In the genomic region with DNA sequence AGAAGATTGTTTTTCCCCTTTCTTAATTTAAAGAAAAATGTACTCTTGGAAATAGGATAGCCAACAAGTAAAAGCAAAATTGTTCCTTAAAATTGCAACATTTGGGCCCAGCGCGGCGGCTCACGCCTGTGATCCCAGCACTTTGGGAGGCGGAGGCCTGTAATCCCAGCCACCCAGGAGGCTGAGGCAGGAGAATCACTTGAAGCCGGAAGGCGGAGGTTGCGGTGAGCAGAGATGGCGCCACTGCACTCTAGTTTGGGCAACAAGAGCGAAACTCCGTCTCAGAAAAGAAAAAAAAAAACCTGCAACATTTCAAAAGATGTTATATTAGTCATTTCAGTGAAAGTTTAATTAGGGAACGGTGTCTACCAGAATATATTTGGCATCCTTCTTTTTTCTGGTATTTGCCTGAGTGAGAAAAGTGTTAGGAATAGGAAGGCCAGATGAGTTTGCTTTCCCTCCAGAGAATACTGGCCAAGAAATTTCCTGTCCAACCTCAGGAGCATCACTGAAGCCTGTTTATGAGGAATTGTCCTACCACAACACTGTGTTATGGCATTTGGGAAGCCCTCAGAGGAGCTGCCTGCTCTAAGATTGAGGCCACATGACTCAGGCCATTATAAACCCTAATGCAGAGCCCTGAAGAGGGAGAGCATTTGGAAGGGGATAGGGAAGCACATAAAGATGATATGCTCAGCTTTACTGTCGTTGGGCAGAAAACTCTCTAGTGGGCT, we compare ENCODE assay signal across 2 cellular contexts.
TF ChIP-seq lines count a peak whose summit lies in the region.

No MANE protein-coding gene starts in this region.

TF ChIP-seq in SK-N-SH, 30 proteins besides CTCF, POLR2A, EP300 and RAD21:
- no peak for TF ChIP-seq TAF1 (IDR thresholded peaks at IDR 0.05; ENCODE audit: borderline replicate concordance, low read depth, low read length)
TF ChIP-seq in SK-N-SH: peak in this region for 0.

TF ChIP-seq in SK-N-SH treated with all-trans-retinoic acid at 6 μM for 48 hours, 23 proteins besides CTCF, POLR2A, EP300 and RAD21:
- no peak for TF ChIP-seq RARB (CRISPR knock-in tag; IDR thresholded peaks at IDR 0.05)
- TF ChIP-seq ZNF565 (CRISPR knock-in tag; conservative IDR thresholded peaks at IDR 0.05; ENCODE audit: low read depth): no peak
- no peak for TF ChIP-seq PPARA (CRISPR knock-in tag; IDR thresholded peaks at IDR 0.05; ENCODE audit: borderline replicate concordance)
- TF ChIP-seq ZFP30 (CRISPR knock-in tag; IDR thresholded peaks at IDR 0.05): no peak
- no peak for TF ChIP-seq ZFP3 (CRISPR knock-in tag; IDR thresholded peaks at IDR 0.05)
- TF ChIP-seq ESRRG (CRISPR knock-in tag; IDR thresholded peaks at IDR 0.05): no peak
- TF ChIP-seq, protein P1, sequence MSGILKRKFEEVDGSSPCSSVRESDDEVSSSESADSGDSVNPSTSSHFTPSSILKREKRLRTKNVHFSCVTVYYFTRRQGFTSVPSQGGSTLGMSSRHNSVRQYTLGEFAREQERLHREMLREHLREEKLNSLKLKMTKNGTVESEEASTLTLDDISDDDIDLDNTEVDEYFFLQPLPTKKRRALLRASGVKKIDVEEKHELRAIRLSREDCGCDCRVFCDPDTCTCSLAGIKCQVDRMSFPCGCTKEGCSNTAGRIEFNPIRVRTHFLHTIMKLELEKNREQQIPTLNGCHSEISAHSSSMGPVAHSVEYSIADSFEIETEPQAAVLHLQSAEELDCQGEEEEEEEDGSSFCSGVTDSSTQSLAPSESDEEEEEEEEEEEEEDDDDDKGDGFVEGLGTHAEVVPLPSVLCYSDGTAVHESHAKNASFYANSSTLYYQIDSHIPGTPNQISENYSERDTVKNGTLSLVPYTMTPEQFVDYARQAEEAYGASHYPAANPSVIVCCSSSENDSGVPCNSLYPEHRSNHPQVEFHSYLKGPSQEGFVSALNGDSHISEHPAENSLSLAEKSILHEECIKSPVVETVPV (CRISPR knock-in tag; IDR thresholded peaks at IDR 0.05): no peak
- TF ChIP-seq, protein P2, sequence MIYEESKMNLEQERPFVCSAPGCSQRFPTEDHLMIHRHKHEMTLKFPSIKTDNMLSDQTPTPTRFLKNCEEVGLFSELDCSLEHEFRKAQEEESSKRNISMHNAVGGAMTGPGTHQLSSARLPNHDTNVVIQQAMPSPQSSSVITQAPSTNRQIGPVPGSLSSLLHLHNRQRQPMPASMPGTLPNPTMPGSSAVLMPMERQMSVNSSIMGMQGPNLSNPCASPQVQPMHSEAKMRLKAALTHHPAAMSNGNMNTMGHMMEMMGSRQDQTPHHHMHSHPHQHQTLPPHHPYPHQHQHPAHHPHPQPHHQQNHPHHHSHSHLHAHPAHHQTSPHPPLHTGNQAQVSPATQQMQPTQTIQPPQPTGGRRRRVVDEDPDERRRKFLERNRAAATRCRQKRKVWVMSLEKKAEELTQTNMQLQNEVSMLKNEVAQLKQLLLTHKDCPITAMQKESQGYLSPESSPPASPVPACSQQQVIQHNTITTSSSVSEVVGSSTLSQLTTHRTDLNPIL (CRISPR knock-in tag; IDR thresholded peaks at IDR 0.05; ENCODE audit: low read depth): no peak
- TF ChIP-seq ARNTL (CRISPR knock-in tag; IDR thresholded peaks at IDR 0.05; ENCODE audit: borderline replicate concordance, low read depth): no peak
- no peak for TF ChIP-seq GLIS3 (CRISPR knock-in tag; IDR thresholded peaks at IDR 0.05)
- TF ChIP-seq, protein P3, sequence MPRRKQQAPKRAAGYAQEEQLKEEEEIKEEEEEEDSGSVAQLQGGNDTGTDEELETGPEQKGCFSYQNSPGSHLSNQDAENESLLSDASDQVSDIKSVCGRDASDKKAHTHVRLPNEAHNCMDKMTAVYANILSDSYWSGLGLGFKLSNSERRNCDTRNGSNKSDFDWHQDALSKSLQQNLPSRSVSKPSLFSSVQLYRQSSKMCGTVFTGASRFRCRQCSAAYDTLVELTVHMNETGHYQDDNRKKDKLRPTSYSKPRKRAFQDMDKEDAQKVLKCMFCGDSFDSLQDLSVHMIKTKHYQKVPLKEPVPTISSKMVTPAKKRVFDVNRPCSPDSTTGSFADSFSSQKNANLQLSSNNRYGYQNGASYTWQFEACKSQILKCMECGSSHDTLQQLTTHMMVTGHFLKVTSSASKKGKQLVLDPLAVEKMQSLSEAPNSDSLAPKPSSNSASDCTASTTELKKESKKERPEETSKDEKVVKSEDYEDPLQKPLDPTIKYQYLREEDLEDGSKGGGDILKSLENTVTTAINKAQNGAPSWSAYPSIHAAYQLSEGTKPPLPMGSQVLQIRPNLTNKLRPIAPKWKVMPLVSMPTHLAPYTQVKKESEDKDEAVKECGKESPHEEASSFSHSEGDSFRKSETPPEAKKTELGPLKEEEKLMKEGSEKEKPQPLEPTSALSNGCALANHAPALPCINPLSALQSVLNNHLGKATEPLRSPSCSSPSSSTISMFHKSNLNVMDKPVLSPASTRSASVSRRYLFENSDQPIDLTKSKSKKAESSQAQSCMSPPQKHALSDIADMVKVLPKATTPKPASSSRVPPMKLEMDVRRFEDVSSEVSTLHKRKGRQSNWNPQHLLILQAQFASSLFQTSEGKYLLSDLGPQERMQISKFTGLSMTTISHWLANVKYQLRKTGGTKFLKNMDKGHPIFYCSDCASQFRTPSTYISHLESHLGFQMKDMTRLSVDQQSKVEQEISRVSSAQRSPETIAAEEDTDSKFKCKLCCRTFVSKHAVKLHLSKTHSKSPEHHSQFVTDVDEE (CRISPR knock-in tag; IDR thresholded peaks at IDR 0.05): no peak
- TF ChIP-seq, protein P4, sequence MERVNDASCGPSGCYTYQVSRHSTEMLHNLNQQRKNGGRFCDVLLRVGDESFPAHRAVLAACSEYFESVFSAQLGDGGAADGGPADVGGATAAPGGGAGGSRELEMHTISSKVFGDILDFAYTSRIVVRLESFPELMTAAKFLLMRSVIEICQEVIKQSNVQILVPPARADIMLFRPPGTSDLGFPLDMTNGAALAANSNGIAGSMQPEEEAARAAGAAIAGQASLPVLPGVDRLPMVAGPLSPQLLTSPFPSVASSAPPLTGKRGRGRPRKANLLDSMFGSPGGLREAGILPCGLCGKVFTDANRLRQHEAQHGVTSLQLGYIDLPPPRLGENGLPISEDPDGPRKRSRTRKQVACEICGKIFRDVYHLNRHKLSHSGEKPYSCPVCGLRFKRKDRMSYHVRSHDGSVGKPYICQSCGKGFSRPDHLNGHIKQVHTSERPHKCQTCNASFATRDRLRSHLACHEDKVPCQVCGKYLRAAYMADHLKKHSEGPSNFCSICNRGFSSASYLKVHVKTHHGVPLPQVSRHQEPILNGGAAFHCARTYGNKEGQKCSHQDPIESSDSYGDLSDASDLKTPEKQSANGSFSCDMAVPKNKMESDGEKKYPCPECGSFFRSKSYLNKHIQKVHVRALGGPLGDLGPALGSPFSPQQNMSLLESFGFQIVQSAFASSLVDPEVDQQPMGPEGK (CRISPR knock-in tag; IDR thresholded peaks at IDR 0.05; ENCODE audit: borderline replicate concordance): no peak
- no peak for TF ChIP-seq TCF4 (CRISPR knock-in tag; IDR thresholded peaks at IDR 0.05; ENCODE audit: borderline replicate concordance)
- no peak for TF ChIP-seq OSR1 (CRISPR knock-in tag; IDR thresholded peaks at IDR 0.05)
- TF ChIP-seq, protein P5, sequence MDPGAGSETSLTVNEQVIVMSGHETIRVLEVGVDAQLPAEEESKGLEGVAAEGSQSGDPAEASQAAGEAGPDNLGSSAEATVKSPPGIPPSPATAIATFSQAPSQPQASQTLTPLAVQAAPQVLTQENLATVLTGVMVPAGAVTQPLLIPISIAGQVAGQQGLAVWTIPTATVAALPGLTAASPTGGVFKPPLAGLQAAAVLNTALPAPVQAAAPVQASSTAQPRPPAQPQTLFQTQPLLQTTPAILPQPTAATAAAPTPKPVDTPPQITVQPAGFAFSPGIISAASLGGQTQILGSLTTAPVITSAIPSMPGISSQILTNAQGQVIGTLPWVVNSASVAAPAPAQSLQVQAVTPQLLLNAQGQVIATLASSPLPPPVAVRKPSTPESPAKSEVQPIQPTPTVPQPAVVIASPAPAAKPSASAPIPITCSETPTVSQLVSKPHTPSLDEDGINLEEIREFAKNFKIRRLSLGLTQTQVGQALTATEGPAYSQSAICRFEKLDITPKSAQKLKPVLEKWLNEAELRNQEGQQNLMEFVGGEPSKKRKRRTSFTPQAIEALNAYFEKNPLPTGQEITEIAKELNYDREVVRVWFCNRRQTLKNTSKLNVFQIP (CRISPR knock-in tag; IDR thresholded peaks at IDR 0.05; ENCODE audit: borderline replicate concordance, low read depth): no peak
- no peak for TF ChIP-seq ISL1 (CRISPR knock-in tag; IDR thresholded peaks at IDR 0.05)
- TF ChIP-seq TOX (CRISPR knock-in tag; IDR thresholded peaks at IDR 0.05; ENCODE audit: borderline replicate concordance): no peak
- no peak for TF ChIP-seq CSDC2 (CRISPR knock-in tag; IDR thresholded peaks at IDR 0.05)
- no peak for TF ChIP-seq BACH2 (CRISPR knock-in tag; IDR thresholded peaks at IDR 0.05; ENCODE audit: borderline replicate concordance)
- no peak for TF ChIP-seq ZC3H10 (CRISPR knock-in tag; IDR thresholded peaks at IDR 0.05)
